ENCODE assay signal across 1 cellular context in the genomic region with DNA sequence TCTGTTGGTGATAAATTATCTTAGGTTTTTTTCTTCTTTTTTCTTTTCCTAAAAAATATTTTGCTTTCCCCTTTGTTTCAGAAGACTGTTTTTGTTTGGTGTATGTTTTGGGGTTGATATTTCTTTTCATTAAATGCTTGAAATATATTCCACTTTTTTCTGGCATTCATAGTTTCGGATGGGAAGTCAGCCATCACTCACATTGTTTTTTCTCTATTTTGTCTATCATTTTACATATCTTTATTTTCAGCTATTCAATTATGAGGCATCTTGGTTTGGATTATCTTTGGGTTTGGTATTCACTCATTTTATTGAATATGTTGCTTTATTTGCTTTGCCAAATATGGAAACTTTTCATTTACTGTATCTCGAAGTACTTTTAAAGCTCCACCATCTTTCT.
TF ChIP-seq lines count a peak whose summit lies in the region.

No MANE protein-coding gene starts in this region.

TF ChIP-seq in HEK293, 187 proteins besides CTCF, POLR2A, EP300 and RAD21:
- TF ChIP-seq, protein P1, sequence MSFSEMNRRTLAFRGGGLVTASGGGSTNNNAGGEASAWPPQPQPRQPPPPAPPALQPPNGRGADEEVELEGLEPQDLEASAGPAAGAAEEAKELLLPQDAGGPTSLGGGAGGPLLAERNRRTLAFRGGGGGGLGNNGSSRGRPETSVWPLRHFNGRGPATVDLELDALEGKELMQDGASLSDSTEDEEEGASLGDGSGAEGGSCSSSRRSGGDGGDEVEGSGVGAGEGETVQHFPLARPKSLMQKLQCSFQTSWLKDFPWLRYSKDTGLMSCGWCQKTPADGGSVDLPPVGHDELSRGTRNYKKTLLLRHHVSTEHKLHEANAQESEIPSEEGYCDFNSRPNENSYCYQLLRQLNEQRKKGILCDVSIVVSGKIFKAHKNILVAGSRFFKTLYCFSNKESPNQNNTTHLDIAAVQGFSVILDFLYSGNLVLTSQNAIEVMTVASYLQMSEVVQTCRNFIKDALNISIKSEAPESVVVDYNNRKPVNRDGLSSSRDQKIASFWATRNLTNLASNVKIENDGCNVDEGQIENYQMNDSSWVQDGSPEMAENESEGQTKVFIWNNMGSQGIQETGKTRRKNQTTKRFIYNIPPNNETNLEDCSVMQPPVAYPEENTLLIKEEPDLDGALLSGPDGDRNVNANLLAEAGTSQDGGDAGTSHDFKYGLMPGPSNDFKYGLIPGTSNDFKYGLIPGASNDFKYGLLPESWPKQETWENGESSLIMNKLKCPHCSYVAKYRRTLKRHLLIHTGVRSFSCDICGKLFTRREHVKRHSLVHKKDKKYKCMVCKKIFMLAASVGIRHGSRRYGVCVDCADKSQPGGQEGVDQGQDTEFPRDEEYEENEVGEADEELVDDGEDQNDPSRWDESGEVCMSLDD (tag by site-specific recombination; IDR thresholded peaks at IDR 0.05): no peak
- TF ChIP-seq SETDB1 (IDR thresholded peaks at IDR 0.05; ENCODE audit: insufficient read length, low read length) (peak; percentile 94), ZNF391 (tag by site-specific recombination; IDR thresholded peaks at IDR 0.05; ENCODE audit: borderline replicate concordance, low read depth) (no peak), RBAK (tag by site-specific recombination; IDR thresholded peaks at IDR 0.05) (no peak), ZNF473 (tag by site-specific recombination; IDR thresholded peaks at IDR 0.05) (no peak), ZNF707 (tag by site-specific recombination; IDR thresholded peaks at IDR 0.05) (no peak), TRIM28 (IDR thresholded peaks at IDR 0.05; ENCODE audit: borderline replicate concordance, low read length) (peak; percentile 96), ZBTB20 (tag by site-specific recombination; IDR thresholded peaks at IDR 0.05) (no peak), ZNF747 (tag by site-specific recombination; IDR thresholded peaks at IDR 0.05) (no peak), KLF9 (tag by site-specific recombination; IDR thresholded peaks at IDR 0.05; ENCODE audit: low read depth) (no peak), ZNF155 (tag by site-specific recombination; IDR thresholded peaks at IDR 0.05) (no peak), ZNF133 (tag by site-specific recombination; IDR thresholded peaks at IDR 0.05) (no peak), ZFP41 (tag by site-specific recombination; IDR thresholded peaks at IDR 0.05; ENCODE audit: borderline replicate concordance) (no peak), REPIN1 (tag by site-specific recombination; IDR thresholded peaks at IDR 0.05; ENCODE audit: low read depth) (no peak)
- TF ChIP-seq, protein P2, sequence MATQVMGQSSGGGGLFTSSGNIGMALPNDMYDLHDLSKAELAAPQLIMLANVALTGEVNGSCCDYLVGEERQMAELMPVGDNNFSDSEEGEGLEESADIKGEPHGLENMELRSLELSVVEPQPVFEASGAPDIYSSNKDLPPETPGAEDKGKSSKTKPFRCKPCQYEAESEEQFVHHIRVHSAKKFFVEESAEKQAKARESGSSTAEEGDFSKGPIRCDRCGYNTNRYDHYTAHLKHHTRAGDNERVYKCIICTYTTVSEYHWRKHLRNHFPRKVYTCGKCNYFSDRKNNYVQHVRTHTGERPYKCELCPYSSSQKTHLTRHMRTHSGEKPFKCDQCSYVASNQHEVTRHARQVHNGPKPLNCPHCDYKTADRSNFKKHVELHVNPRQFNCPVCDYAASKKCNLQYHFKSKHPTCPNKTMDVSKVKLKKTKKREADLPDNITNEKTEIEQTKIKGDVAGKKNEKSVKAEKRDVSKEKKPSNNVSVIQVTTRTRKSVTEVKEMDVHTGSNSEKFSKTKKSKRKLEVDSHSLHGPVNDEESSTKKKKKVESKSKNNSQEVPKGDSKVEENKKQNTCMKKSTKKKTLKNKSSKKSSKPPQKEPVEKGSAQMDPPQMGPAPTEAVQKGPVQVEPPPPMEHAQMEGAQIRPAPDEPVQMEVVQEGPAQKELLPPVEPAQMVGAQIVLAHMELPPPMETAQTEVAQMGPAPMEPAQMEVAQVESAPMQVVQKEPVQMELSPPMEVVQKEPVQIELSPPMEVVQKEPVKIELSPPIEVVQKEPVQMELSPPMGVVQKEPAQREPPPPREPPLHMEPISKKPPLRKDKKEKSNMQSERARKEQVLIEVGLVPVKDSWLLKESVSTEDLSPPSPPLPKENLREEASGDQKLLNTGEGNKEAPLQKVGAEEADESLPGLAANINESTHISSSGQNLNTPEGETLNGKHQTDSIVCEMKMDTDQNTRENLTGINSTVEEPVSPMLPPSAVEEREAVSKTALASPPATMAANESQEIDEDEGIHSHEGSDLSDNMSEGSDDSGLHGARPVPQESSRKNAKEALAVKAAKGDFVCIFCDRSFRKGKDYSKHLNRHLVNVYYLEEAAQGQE (tag by site-specific recombination; IDR thresholded peaks at IDR 0.05): no peak
- TF ChIP-seq, protein P3, sequence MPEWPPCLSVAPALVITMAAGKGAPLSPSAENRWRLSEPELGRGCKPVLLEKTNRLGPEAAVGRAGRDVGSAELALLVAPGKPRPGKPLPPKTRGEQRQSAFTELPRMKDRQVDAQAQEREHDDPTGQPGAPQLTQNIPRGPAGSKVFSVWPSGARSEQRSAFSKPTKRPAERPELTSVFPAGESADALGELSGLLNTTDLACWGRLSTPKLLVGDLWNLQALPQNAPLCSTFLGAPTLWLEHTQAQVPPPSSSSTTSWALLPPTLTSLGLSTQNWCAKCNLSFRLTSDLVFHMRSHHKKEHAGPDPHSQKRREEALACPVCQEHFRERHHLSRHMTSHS (tag by site-specific recombination; IDR thresholded peaks at IDR 0.05): no peak
- TF ChIP-seq, protein P4, sequence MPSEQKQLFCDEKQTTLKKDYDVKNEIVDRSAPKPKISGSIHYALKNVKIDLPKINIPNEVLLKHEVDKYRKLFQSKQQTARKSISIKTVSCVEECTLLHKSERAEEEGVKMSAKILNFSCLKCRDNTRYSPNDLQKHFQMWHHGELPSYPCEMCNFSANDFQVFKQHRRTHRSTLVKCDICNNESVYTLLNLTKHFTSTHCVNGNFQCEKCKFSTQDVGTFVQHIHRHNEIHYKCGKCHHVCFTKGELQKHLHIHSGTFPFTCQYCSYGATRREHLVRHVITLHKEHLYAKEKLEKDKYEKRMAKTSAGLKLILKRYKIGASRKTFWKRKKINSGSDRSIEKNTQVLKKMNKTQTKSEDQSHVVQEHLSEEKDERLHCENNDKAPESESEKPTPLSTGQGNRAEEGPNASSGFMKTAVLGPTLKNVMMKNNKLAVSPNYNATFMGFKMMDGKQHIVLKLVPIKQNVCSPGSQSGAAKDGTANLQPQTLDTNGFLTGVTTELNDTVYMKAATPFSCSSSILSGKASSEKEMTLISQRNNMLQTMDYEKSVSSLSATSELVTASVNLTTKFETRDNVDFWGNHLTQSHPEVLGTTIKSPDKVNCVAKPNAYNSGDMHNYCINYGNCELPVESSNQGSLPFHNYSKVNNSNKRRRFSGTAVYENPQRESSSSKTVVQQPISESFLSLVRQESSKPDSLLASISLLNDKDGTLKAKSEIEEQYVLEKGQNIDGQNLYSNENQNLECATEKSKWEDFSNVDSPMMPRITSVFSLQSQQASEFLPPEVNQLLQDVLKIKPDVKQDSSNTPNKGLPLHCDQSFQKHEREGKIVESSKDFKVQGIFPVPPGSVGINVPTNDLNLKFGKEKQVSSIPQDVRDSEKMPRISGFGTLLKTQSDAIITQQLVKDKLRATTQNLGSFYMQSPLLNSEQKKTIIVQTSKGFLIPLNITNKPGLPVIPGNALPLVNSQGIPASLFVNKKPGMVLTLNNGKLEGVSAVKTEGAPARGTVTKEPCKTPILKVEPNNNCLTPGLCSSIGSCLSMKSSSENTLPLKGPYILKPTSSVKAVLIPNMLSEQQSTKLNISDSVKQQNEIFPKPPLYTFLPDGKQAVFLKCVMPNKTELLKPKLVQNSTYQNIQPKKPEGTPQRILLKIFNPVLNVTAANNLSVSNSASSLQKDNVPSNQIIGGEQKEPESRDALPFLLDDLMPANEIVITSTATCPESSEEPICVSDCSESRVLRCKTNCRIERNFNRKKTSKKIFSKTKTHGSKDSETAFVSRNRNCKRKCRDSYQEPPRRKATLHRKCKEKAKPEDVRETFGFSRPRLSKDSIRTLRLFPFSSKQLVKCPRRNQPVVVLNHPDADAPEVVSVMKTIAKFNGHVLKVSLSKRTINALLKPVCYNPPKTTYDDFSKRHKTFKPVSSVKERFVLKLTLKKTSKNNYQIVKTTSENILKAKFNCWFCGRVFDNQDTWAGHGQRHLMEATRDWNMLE (tag by site-specific recombination; conservative IDR thresholded peaks at IDR 0.05; ENCODE audit: low read depth): no peak
- TF ChIP-seq, protein P5, sequence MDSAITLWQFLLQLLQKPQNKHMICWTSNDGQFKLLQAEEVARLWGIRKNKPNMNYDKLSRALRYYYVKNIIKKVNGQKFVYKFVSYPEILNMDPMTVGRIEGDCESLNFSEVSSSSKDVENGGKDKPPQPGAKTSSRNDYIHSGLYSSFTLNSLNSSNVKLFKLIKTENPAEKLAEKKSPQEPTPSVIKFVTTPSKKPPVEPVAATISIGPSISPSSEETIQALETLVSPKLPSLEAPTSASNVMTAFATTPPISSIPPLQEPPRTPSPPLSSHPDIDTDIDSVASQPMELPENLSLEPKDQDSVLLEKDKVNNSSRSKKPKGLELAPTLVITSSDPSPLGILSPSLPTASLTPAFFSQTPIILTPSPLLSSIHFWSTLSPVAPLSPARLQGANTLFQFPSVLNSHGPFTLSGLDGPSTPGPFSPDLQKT (IDR thresholded peaks at IDR 0.05; ENCODE audit: borderline replicate concordance, low read depth, low read length): no peak
